12 cellular contexts compared by ENCODE assay signal in the genomic region with DNA sequence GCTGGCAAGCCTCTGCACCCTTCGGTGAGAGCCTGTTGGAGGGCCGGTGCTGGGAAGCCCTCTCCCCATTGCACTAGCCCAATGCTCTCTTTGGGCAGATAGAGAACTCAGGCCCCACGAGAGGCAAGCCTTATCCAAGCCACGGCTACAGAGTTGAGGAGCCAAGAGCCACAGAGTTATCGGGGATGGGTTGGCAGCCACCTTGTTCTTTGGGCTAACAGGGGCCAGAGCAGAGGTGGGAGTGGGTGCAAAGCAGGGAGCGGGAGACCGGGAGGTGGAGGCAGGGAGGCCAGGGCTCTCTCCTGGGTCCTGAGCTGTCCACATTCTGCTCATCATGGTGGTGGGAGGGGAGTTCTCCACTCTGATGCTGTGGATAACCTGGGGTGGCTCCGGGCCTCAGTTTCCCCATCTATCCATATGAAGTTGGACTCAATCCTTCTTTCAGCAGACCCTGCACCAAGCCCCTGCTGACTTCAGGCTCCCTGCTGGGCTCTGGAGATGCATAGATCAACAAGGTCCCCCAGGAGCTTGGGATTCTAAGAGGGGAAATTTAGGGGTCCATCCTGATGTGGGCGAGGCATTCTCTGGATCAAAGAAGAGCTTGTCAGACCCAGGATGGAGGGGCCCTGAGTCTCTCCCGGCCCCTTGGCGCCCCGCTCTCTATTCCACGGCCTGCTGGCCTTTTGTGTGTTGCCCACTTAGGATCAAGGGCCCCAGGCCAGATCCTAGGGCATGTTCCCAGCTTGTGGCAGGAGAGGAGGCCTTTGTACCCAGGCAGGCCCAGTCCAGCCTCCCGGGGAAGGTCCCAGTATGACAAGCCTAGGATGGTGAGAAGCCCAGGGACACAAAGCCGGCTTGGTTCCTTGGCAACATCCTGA. TPM values are rescaled to one million over a fixed set of nuclear protein-coding genes. Genes with fewer than 3 reads are reported as not detected.
DNase-seq lines count a peak whose midpoint lies in the region; FAIRE-seq and TF ChIP-seq lines count a peak whose summit lies in the region.
"Had no signal": no experiment of that assay in that cellular context is flagged by ENCODE, and none has a peak within 500 bp of the region (broad histone marks: within the 10 kb centered on the region; RNA-seq: fewer than 3 reads in every experiment).

No MANE protein-coding gene starts in this region.

- TF ChIP-seq CTCF in coronary artery (IDR thresholded peaks at IDR 0.05), result no peak

- H3K27ac ChIP-seq in coronary artery, result peak overlapping the region; percentile 98 to 99
- H3K27ac ChIP-seq in mesodermal cell (ENCODE audit: low read depth, low read length, severe bottlenecking), result peak overlapping the region; percentile 41
- peak overlapping the region in 1 of 2 donors; percentile 66 for H3K27ac ChIP-seq in small intestine (ENCODE audit: low read depth in 1 of 2, low read length in 1 of 2)

- no peaks in the 10 kb centered on the region for H3K36me3 ChIP-seq in mesodermal cell (ENCODE audit: control insufficient read depth, insufficient read depth, low read length)
- no peaks in the 10 kb centered on the region for H3K36me3 ChIP-seq in small intestine (ENCODE audit: control insufficient read depth in 2 of 2, insufficient read depth in 2 of 2, low read length in 2 of 2)

- no peak for FAIRE-seq in small intestine (lab: Jason Lieb, UNC)

- H3K4me3 ChIP-seq in coronary artery (peak overlapping the region; percentile 86), mesodermal cell (ENCODE audit: extremely low read depth, insufficient read depth, low read length, poor library complexity, severe bottlenecking) (peak overlapping the region; percentile 31), small intestine (ENCODE audit: low read depth in 1 of 2, low read length in 2 of 2) (no peak overlapping the region)

- H3K9me3 ChIP-seq in mesodermal cell (ENCODE audit: control insufficient read depth, low read length) (no peaks in the 10 kb centered on the region), small intestine (ENCODE audit: control insufficient read depth, low read depth) (no peaks in the 10 kb centered on the region)

- H3K4me1 ChIP-seq in mesodermal cell (ENCODE audit: control insufficient read depth, insufficient read depth, low read length, poor library complexity, severe bottlenecking) (peaks cover 24% of the 10 kb centered on the region), small intestine (ENCODE audit: control insufficient read depth in 2 of 2, insufficient read depth in 1 of 2, low read depth in 1 of 2, low read length in 1 of 2) (peaks cover 0 to 3% of the 10 kb centered on the region in 2 donors)

- no peaks in the 10 kb centered on the region for H3K27me3 ChIP-seq in small intestine (ENCODE audit: control insufficient read depth in 2 of 2, insufficient read depth in 2 of 2, low read length in 2 of 2)

- peak; percentile 7 for DNase-seq in HCEC 1CT
- DNase-seq in coronary artery (ENCODE audit: low spot score), result peak; percentile 95
- DNase-seq in small intestine, result peak; percentile 43
- no peak for DNase-seq in NCI-H1436 (lab: John Stamatoyannopoulos, UW)
- no peak for DNase-seq in CD1c-positive myeloid dendritic cell (ENCODE audit: extremely low spot score)
- no peak for DNase-seq in COR-L47 (lab: John Stamatoyannopoulos, UW)
- no peak for DNase-seq in effector CD8-positive, alpha-beta T cell (lab: John Stamatoyannopoulos, UW)
- DNase-seq: activated CD4-positive, alpha-beta T cell treated with anti-CD3 and anti-CD28 coated beads for 36 hours; MV-4-11; NCI-H510A had no signal

- WGBS in mesodermal cell (ENCODE audit: insufficient coverage in 2 of 2), 2 experiments, result 75 to 79% methylated on average over 12 to 13 of the region's 15 CpGs
- 68 to 73% (median 69%) methylated on average over 15 of the region's 15 CpGs for WGBS in small intestine, 3 donors

RNA-seq across cellular contexts. Expression of a gene that starts 0.6 kb away (rescaled TPM):
- polyA plus RNA-seq in mesodermal cell (2013, experiment 1 of 2), result 6.7 TPM
- polyA plus RNA-seq in mesodermal cell (2013, experiment 2 of 2), result 3.8 TPM
- polyA plus RNA-seq in small intestine, result 10 to 100 TPM in 1 of 3 donors, under 1 TPM in 2; 0.67 to 18.6 (median 0.81) TPM
- polyA plus RNA-seq: CD14-positive monocyte had no signal

RNA-seq across cellular contexts. Expression of a gene that starts 13.2 kb away (rescaled TPM):
- not detected for polyA plus RNA-seq in mesodermal cell (2013, experiment 1 of 2)
- not detected for polyA plus RNA-seq in mesodermal cell (2013, experiment 2 of 2)
- polyA plus RNA-seq in small intestine, result under 1 TPM in 1 of 3 donors, not detected in 2; 0.16 TPM

RNA-seq across cellular contexts. Expression of a gene that starts 32.8 kb away (rescaled TPM):
- polyA plus RNA-seq in mesodermal cell (2013, experiment 1 of 2), result not detected
- polyA plus RNA-seq in mesodermal cell (2013, experiment 2 of 2), result not detected
- polyA plus RNA-seq in small intestine, result under 1 TPM in 1 of 3 donors, not detected in 2; 0.45 TPM
- polyA plus RNA-seq: CD14-positive monocyte had no signal

Comparison
In these comparisons a context has a peak if more than half of its experiments do, and no peak if none do; other contexts are left out.
1. DNase-seq: peak in HCEC 1CT (single experiment), coronary artery (single experiment) and small intestine (single experiment); none in NCI-H1436 (single experiment), CD1c-positive myeloid dendritic cell (single experiment), COR-L47 (single experiment) and effector CD8-positive, alpha-beta T cell (single experiment).
2. H3K4me3 ChIP-seq: peak in coronary artery (single experiment) and mesodermal cell (single experiment); none in small intestine (0 of 2).